13 cellular contexts compared by ENCODE assay signal in genomic region chr6:15090745-15091384, GRCh38.
"Had no signal": no experiment of that assay in that cellular context is flagged by ENCODE, and none has a peak within 500 bp of the region (broad histone marks: within the 10 kb centered on the region; RNA-seq: fewer than 3 reads in every experiment).

No MANE protein-coding gene starts in this region.

- DNase-seq: activated CD4-positive, alpha-beta T cell treated with anti-CD3 and anti-CD28 coated beads, Interleukin-2, amount 50 U/mL, for 1 hour; amniotic stem cell; effector memory CD8-positive, alpha-beta T cell; left ventricle myocardium superior; mesendoderm had no signal

- H3K27ac ChIP-seq: body of pancreas, neural progenitor cell, parathyroid adenoma, tibial nerve had no signal

- H3K9ac ChIP-seq: neural progenitor cell, parathyroid adenoma had no signal

- H3K4me3 Mint-ChIP-seq: central memory CD8-positive, alpha-beta T cell; effector memory CD8-positive, alpha-beta T cell; neural progenitor cell; stimulated activated effector memory CD8-positive, alpha-beta T cell treated with anti-CD3 and anti-CD28 coated beads, Interleukin-12 subunit alpha, Interleukin-12 subunit beta, amount 100 ng/mL, for 72 hours had no signal

- H3K36me3 ChIP-seq: neural progenitor cell, tibial nerve had no signal

- H3K4me1 Mint-ChIP-seq: central memory CD8-positive, alpha-beta T cell; stimulated activated effector memory CD8-positive, alpha-beta T cell treated with anti-CD3 and anti-CD28 coated beads, Interleukin-12 subunit alpha, Interleukin-12 subunit beta, amount 100 ng/mL, for 72 hours had no signal

- H3K4me1 ChIP-seq: parathyroid adenoma had no signal

- H3K4me2 ChIP-seq: neural progenitor cell had no signal

- H3K27me3 ChIP-seq: body of pancreas, neural progenitor cell, tibial nerve had no signal

- ATAC-seq: activated naive CD4-positive, alpha-beta T cell treated with anti-CD3 and anti-CD28 coated beads, Interleukin-2, amount 50 U/mL, for 72 hours; effector memory CD8-positive, alpha-beta T cell; stimulated activated effector memory CD8-positive, alpha-beta T cell treated with anti-CD3 and anti-CD28 coated beads, Interleukin-12 subunit alpha, Interleukin-12 subunit beta, amount 100 ng/mL, for 72 hours had no signal

- H2AFZ ChIP-seq: neural progenitor cell, parathyroid adenoma had no signal

- H3K9me3 Mint-ChIP-seq: activated naive CD4-positive, alpha-beta T cell treated with anti-CD3 and anti-CD28 coated beads, Interleukin-2, amount 50 U/mL, for 72 hours; activated T-helper 2 cell treated with anti-CD3 and anti-CD28 coated beads, Interferon-gamma antibody, Interleukin-2, Interleukin-4, amounts not matched to agents 10 μg/mL and 5 μg/mL and 100 μg/mL, durations not matched to agents 14 hours and 24 hours and 36 hours; central memory CD8-positive, alpha-beta T cell; effector memory CD8-positive, alpha-beta T cell; stimulated activated effector memory CD8-positive, alpha-beta T cell treated with anti-CD3 and anti-CD28 coated beads, Interleukin-12 subunit alpha, Interleukin-12 subunit beta, amount 100 ng/mL, for 72 hours had no signal

- H3K27ac Mint-ChIP-seq: activated naive CD4-positive, alpha-beta T cell treated with anti-CD3 and anti-CD28 coated beads, Interleukin-2, amount 50 U/mL, for 72 hours; activated T-helper 2 cell treated with anti-CD3 and anti-CD28 coated beads, Interferon-gamma antibody, Interleukin-2, Interleukin-4, amounts not matched to agents 10 μg/mL and 5 μg/mL and 100 μg/mL, durations not matched to agents 14 hours and 24 hours and 36 hours; effector memory CD8-positive, alpha-beta T cell; neural progenitor cell; stimulated activated effector memory CD8-positive, alpha-beta T cell treated with anti-CD3 and anti-CD28 coated beads, Interleukin-12 subunit alpha, Interleukin-12 subunit beta, amount 100 ng/mL, for 72 hours had no signal

- H3K79me2 ChIP-seq: parathyroid adenoma had no signal

- H3K9me3 ChIP-seq: body of pancreas, tibial nerve had no signal

- H3K4me3 ChIP-seq: body of pancreas, neural progenitor cell, tibial nerve had no signal

- H3K36me3 Mint-ChIP-seq: neural progenitor cell; stimulated activated effector memory CD8-positive, alpha-beta T cell treated with anti-CD3 and anti-CD28 coated beads, Interleukin-12 subunit alpha, Interleukin-12 subunit beta, amount 100 ng/mL, for 72 hours had no signal
